11 cellular contexts compared by ENCODE assay signal in genomic region chr4:103204114-103204513, GRCh38. TPM values are rescaled to one million over a fixed set of nuclear protein-coding genes. Genes with fewer than 3 reads are reported as not detected.
DNase-seq lines count a peak whose midpoint lies in the region; ATAC-seq and TF ChIP-seq lines count a peak whose summit lies in the region.
"Had no signal": no experiment of that assay in that cellular context is flagged by ENCODE, and none has a peak within 500 bp of the region (broad histone marks: within the 10 kb centered on the region; RNA-seq: fewer than 3 reads in every experiment).

No MANE protein-coding gene starts in this region.

- TF ChIP-seq CTCF in epithelial cell of esophagus (IDR thresholded peaks at IDR 0.05; ENCODE audit: insufficient read depth, low read depth, low read length, missing control alignments) = peak; percentile 63
- peak in 3 of 5 experiments; percentile 13 to 32 (median 29) for TF ChIP-seq CTCF in tibial nerve (IDR thresholded peaks at IDR 0.05)

- no peaks in the 10 kb centered on the region for H3K9me3 ChIP-seq in tibial nerve

- H3K4me1 ChIP-seq in tibial nerve = no peaks in the 10 kb centered on the region

- H3K4me3 ChIP-seq in epithelial cell of esophagus (ENCODE audit: low read length) (no peak overlapping the region), tibial nerve (no peak overlapping the region)

- no peaks in the 10 kb centered on the region for H3K27me3 ChIP-seq in tibial nerve

- WGBS in tibial nerve, 2 donors = 29 to 42% methylated on average over 1 of the region's 1 CpG

- no peaks in the 10 kb centered on the region for H3K36me3 Mint-ChIP-seq in activated naive CD4-positive, alpha-beta T cell treated with anti-CD3 and anti-CD28 coated beads, Interleukin-2, amount 50 U/mL, for 72 hours
- H3K36me3 Mint-ChIP-seq: CD8-positive, alpha-beta memory T cell had no signal

- ATAC-seq in activated naive CD4-positive, alpha-beta T cell treated with anti-CD3 and anti-CD28 coated beads, Interleukin-2, amount 50 U/mL, for 72 hours = no peak
- ATAC-seq: activated CD4-positive, alpha-beta T cell treated with anti-CD3 and anti-CD28 coated beads for 36 hours had no signal

- no peaks in the 10 kb centered on the region for H3K36me3 ChIP-seq in tibial nerve

- DNase-seq in NCI-H82 (lab: John Stamatoyannopoulos, UW) (peak; percentile 2), NCI-H82 treated with DMSO at 0.1 percent for 48 hours (lab: John Stamatoyannopoulos, UW; ENCODE audit: unreplicated experiment) (no peak), NCI-H69 (lab: John Stamatoyannopoulos, UW) (peak; percentile 36), epithelial cell of esophagus (ENCODE audit: low read depth) (peak; percentile 48), tibial nerve (ENCODE audit: low spot score in 2 of 2) (no peak), HuH-7 (ENCODE audit: low spot score) (no peak), cerebellar cortex (ENCODE audit: low spot score) (no peak)
- no peak for DNase-seq in activated naive CD4-positive, alpha-beta T cell treated with anti-CD3 and anti-CD28 coated beads, Interleukin-2, amount 50 U/mL, for 72 hours (ENCODE audit: low spot score in 2 of 2)
- DNase-seq: activated CD4-positive, alpha-beta T cell treated with anti-CD3 and anti-CD28 coated beads for 36 hours; CD8-positive, alpha-beta memory T cell; MV-4-11 had no signal

- no peak for TF ChIP-seq EP300 in tibial nerve (IDR thresholded peaks at IDR 0.05)

- no peak overlapping the region for H3K27ac ChIP-seq in tibial nerve

- no peak overlapping the region for H3K27ac Mint-ChIP-seq in activated naive CD4-positive, alpha-beta T cell treated with anti-CD3 and anti-CD28 coated beads, Interleukin-2, amount 50 U/mL, for 72 hours
- H3K27ac Mint-ChIP-seq: activated CD4-positive, alpha-beta T cell treated with anti-CD3 and anti-CD28 coated beads for 36 hours; CD8-positive, alpha-beta memory T cell had no signal

- TF ChIP-seq POLR2A in tibial nerve (IDR thresholded peaks at IDR 0.05) = no peak

- peaks cover 0 to 3% of the 10 kb centered on the region in 2 donors for H3K9me3 Mint-ChIP-seq in activated naive CD4-positive, alpha-beta T cell treated with anti-CD3 and anti-CD28 coated beads, Interleukin-2, amount 50 U/mL, for 72 hours

RNA-seq across cellular contexts. Expression of gene CENPE, which starts 6.0 kb away (rescaled TPM):
- 1 to 10 TPM in 2 of 4 donors, under 1 TPM in 2; 0.20 to 6.1 (median 1.1) TPM for total RNA-seq in tibial nerve
- 10 to 100 TPM; 49.6 to 65.4 TPM for total RNA-seq in activated naive CD4-positive, alpha-beta T cell treated with anti-CD3 and anti-CD28 coated beads, Interleukin-2, amount 50 U/mL, for 72 hours

Comparison
In these comparisons a context has a peak if more than half of its experiments do, and no peak if none do; other contexts are left out.
1. DNase-seq: peak in NCI-H82 (single experiment), NCI-H69 (single experiment) and epithelial cell of esophagus (single experiment); none in NCI-H82 treated with DMSO at 0.1 percent for 48 hours (single experiment), tibial nerve (0 of 2), activated naive CD4-positive, alpha-beta T cell treated with anti-CD3 and anti-CD28 coated beads, Interleukin-2, amount 50 U/mL, for 72 hours (0 of 2), HuH-7 (single experiment) and cerebellar cortex (single experiment).
2. RNA of gene CENPE, which starts 6.0 kb away (total RNA-seq): 49.6 to 65.4 TPM in activated naive CD4-positive, alpha-beta T cell treated with anti-CD3 and anti-CD28 coated beads, Interleukin-2, amount 50 U/mL, for 72 hours; 0.20 to 6.1 TPM in tibial nerve; every median in the first group is over 4 times any median in the second.